Comparison of ENCODE assay signal across 1 cellular context in the genomic region with DNA sequence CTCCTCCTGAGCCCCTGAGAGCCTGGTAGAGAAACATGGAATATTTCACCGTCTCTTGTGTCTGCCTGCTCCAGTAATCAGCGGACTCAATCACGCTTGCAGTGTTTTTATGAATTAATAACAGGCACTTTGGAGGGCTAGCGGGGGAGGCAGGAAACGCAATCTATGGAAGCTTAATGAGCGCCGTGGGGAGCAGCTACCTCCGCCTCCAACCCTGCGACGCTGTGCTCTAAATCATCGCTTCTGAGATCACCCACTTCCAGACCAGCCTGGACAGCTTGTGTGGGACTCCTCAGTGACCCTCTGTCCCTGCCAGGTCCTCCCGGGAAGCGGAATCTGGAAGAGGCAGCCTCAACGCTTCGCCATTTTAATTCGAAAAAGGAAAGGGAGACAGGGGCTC.
TF ChIP-seq lines count a peak whose summit lies in the region.

No MANE protein-coding gene starts in this region.

TF ChIP-seq in H1, 55 proteins besides CTCF, POLR2A, EP300 and RAD21:
- TF ChIP-seq SUZ12 (IDR thresholded peaks at IDR 0.05; ENCODE audit: low read length) (no peak), SIX5 (IDR thresholded peaks at IDR 0.05; ENCODE audit: low read depth, low read length) (no peak), JUND (IDR thresholded peaks at IDR 0.05; ENCODE audit: low read length) (no peak), GTF2F1 (IDR thresholded peaks at IDR 0.05; ENCODE audit: borderline replicate concordance, low read depth, low read length) (no peak), BACH1 (IDR thresholded peaks at IDR 0.05; ENCODE audit: low read length) (no peak), SIN3A (conservative IDR thresholded peaks at IDR 0.05 in 1 of 2, IDR thresholded peaks at IDR 0.05 in 1 of 2; ENCODE audit: low read depth in 1 of 2, low read length in 2 of 2) (no peak), NRF1 (IDR thresholded peaks at IDR 0.05; ENCODE audit: low read depth, low read length) (no peak), MAFK (IDR thresholded peaks at IDR 0.05; ENCODE audit: low read depth, low read length) (no peak), YY1 (IDR thresholded peaks at IDR 0.05; ENCODE audit: low read depth, low read length) (no peak), SRF (IDR thresholded peaks at IDR 0.05; ENCODE audit: low read depth, low read length) (no peak), RBBP5 (IDR thresholded peaks at IDR 0.05; ENCODE audit: borderline replicate concordance, low read depth, low read length) (no peak), CREB1 (IDR thresholded peaks at IDR 0.05) (no peak), TCF12 (IDR thresholded peaks at IDR 0.05; ENCODE audit: low read depth, low read length) (no peak), POLR2AphosphoS5 (IDR thresholded peaks at IDR 0.05; ENCODE audit: low read depth, low read length) (no peak), SP2 (IDR thresholded peaks at IDR 0.05; ENCODE audit: low read length) (no peak)
- TF ChIP-seq, protein P1, sequence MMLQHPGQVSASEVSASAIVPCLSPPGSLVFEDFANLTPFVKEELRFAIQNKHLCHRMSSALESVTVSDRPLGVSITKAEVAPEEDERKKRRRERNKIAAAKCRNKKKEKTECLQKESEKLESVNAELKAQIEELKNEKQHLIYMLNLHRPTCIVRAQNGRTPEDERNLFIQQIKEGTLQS (IDR thresholded peaks at IDR 0.05; ENCODE audit: insufficient read depth, low read depth, low read length): no peak
- TF ChIP-seq, protein P2, sequence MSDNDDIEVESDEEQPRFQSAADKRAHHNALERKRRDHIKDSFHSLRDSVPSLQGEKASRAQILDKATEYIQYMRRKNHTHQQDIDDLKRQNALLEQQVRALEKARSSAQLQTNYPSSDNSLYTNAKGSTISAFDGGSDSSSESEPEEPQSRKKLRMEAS (IDR thresholded peaks at IDR 0.05): no peak
